Comparison of ENCODE assay signal across 24 cellular contexts in the genomic region with DNA sequence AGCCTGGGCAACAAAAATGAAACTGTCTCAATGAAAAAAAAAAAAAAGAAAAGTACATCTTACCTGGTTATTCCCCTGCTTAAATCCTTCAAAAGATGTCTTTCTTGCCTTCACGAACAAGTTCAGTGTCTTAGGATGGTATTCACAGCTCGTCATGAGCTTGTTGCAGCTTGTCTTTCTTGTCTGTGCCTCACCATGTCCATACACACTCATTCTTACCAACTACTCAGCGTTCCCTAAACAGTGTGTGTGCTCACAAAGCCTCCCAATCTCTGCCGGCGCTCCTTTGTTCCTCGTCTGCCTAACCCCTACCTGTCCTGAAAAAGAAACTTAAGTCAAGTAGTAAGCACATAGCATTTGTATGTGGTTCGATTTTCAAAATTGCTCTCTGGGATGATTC. TPM values are rescaled to one million over a fixed set of nuclear protein-coding genes. Genes with fewer than 3 reads are reported as not detected.
A peak's percentile ranks its signal among the peaks of the same experiment; 100 is the strongest.
DNase-seq lines count a peak whose midpoint lies in the region; ATAC-seq and TF ChIP-seq lines count a peak whose summit lies in the region.
"Had no signal": no experiment of that assay in that cellular context is flagged by ENCODE, and none has a peak within 500 bp of the region (broad histone marks: within the 10 kb centered on the region; RNA-seq: fewer than 3 reads in every experiment).

No MANE protein-coding gene starts in this region.

- H3K4me3 ChIP-seq in mesodermal cell (ENCODE audit: extremely low read depth, insufficient read depth, low read length, poor library complexity, severe bottlenecking) (no peak overlapping the region), ascending aorta (no peak overlapping the region)
- H3K4me3 ChIP-seq: adrenal gland, coronary artery, MG63, right atrium auricular region, thoracic aorta had no signal

- peaks cover 17% of the 10 kb centered on the region for H3K36me3 Mint-ChIP-seq in effector memory CD8-positive, alpha-beta T cell (ENCODE audit: insufficient read depth)
- peaks cover 12% of the 10 kb centered on the region for H3K36me3 Mint-ChIP-seq in type B pancreatic cell

- POLR2A ChIA-PET in RWPE1 (lab: Yijun Ruan, JAX; ENCODE audit: low non-redundant PET), result interaction anchor here (0.5 kb wide), 2 partner anchors 10 to 27 kb away, joined by 3 to 7 read pairs; no protein-coding TSS in a partner anchor

- TF ChIP-seq CTCF in RWPE1 (conservative IDR thresholded peaks at IDR 0.05; ENCODE audit: low read depth), result no peak
- TF ChIP-seq CTCF in type B pancreatic cell (conservative IDR thresholded peaks at IDR 0.05), result no peak
- TF ChIP-seq CTCF in ascending aorta (IDR thresholded peaks at IDR 0.05), result no peak

- H3K36me3 ChIP-seq in mesodermal cell (ENCODE audit: control insufficient read depth, insufficient read depth, low read length) (peaks cover 10% of the 10 kb centered on the region), ascending aorta (no peaks in the 10 kb centered on the region)
- H3K36me3 ChIP-seq: adrenal gland, breast epithelium, right atrium auricular region had no signal

- no peak overlapping the region for H3K4me3 Mint-ChIP-seq in effector memory CD8-positive, alpha-beta T cell
- no peak overlapping the region for H3K4me3 Mint-ChIP-seq in type B pancreatic cell
- H3K4me3 Mint-ChIP-seq: activated CD8-positive, alpha-beta T cell treated with anti-CD3 and anti-CD28 coated beads, Interleukin-2, amount 10 ng/mL, durations not matched to agents 7 days and 5 days; activated T-cell treated with anti-CD3 and anti-CD28 coated beads, Interleukin-2, amount 50 U/mL, for 24 hours; naive B cell had no signal

- 92 to 98% methylated on average over 5 to 6 of the region's 7 CpGs for WGBS in mesodermal cell (ENCODE audit: insufficient coverage in 2 of 2), 2 experiments

- no peaks in the 10 kb centered on the region for H3K27me3 Mint-ChIP-seq in effector memory CD8-positive, alpha-beta T cell
- no peaks in the 10 kb centered on the region for H3K27me3 Mint-ChIP-seq in type B pancreatic cell
- H3K27me3 Mint-ChIP-seq: activated T-cell treated with anti-CD3 and anti-CD28 coated beads, Interleukin-2, amount 50 U/mL, for 24 hours; naive B cell had no signal

- peak overlapping the region; percentile 54 to 84 for H3K27ac Mint-ChIP-seq in effector memory CD8-positive, alpha-beta T cell
- H3K27ac Mint-ChIP-seq in type B pancreatic cell, result peak overlapping the region; percentile 47
- H3K27ac Mint-ChIP-seq: activated T-cell treated with anti-CD3 and anti-CD28 coated beads, Interleukin-2, amount 50 U/mL, for 24 hours had no signal

- peaks cover 14 to 23% of the 10 kb centered on the region in 2 donors for H3K4me1 Mint-ChIP-seq in effector memory CD8-positive, alpha-beta T cell (ENCODE audit: low read depth in 2 of 2)
- peaks cover 16% of the 10 kb centered on the region for H3K4me1 Mint-ChIP-seq in type B pancreatic cell (ENCODE audit: unreplicated experiment)

- H3K27me3 ChIP-seq in ascending aorta, result no peaks in the 10 kb centered on the region
- H3K27me3 ChIP-seq: adrenal gland, breast epithelium, MG63, right atrium auricular region had no signal

- CTCF ChIA-PET in RWPE1 (lab: Yijun Ruan, JAX), result interaction anchor here (0.6 kb wide), 1 partner anchor 44 kb away, joined by 3 read pairs; no protein-coding TSS in a partner anchor

- no peaks in the 10 kb centered on the region for H3K9me3 Mint-ChIP-seq in effector memory CD8-positive, alpha-beta T cell
- no peaks in the 10 kb centered on the region for H3K9me3 Mint-ChIP-seq in type B pancreatic cell
- H3K9me3 Mint-ChIP-seq: activated T-cell treated with anti-CD3 and anti-CD28 coated beads, Interleukin-2, amount 50 U/mL, for 24 hours; naive B cell had no signal

- ATAC-seq in effector memory CD8-positive, alpha-beta T cell (replicated peaks), result no peak
- ATAC-seq: activated CD8-positive, alpha-beta T cell treated with anti-CD3 and anti-CD28 coated beads, Interleukin-2, amount 10 ng/mL, durations not matched to agents 7 days and 5 days had no signal

- no peaks in the 10 kb centered on the region for H3K9me3 ChIP-seq in mesodermal cell (ENCODE audit: control insufficient read depth, low read length)
- H3K9me3 ChIP-seq in ascending aorta, result no peaks in the 10 kb centered on the region
- H3K9me3 ChIP-seq: adrenal gland, breast epithelium, MG63, right atrium auricular region, thoracic aorta had no signal

- peak overlapping the region; percentile 95 for H3K27ac ChIP-seq in RWPE1
- H3K27ac ChIP-seq in mesodermal cell (ENCODE audit: low read depth, low read length, severe bottlenecking), result peak overlapping the region; percentile 25
- H3K27ac ChIP-seq in ascending aorta, result no peak overlapping the region
- H3K27ac ChIP-seq: adrenal gland, coronary artery, thoracic aorta had no signal

- intact Hi-C loops in ascending aorta (cut with DNase I), result no loop called here

- peaks cover 23% of the 10 kb centered on the region for H3K4me1 ChIP-seq in mesodermal cell (ENCODE audit: control insufficient read depth, insufficient read depth, low read length, poor library complexity, severe bottlenecking)
- H3K4me1 ChIP-seq in ascending aorta, result peaks cover 3 to 33% of the 10 kb centered on the region in 2 donors
- H3K4me1 ChIP-seq: breast epithelium had no signal

- DNase-seq in RWPE1 (ENCODE audit: low spot score) (peak; percentile 91), type B pancreatic cell (ENCODE audit: extremely low spot score, unreplicated experiment) (no peak), ascending aorta (ENCODE audit: low spot score in 2 of 2) (no peak), AG08396 (ENCODE audit: low spot score) (no peak)
- DNase-seq in effector memory CD8-positive, alpha-beta T cell, result no peak
- DNase-seq in activated naive CD4-positive, alpha-beta T cell treated with Interleukin-2 at 50 U/mL for 16 hours, result no peak
- DNase-seq: activated CD4-positive, CD25-positive, alpha-beta regulatory T cell treated with anti-CD3 and anti-CD28 coated beads, Interleukin-2, amount 50 U/mL, for 72 hours; activated CD8-positive, alpha-beta T cell treated with anti-CD3 and anti-CD28 coated beads, Interleukin-2, amount 10 ng/mL, durations not matched to agents 7 days and 5 days; activated T-cell treated with anti-CD3 and anti-CD28 coated beads, Interleukin-2, amount 50 U/mL, for 24 hours; adrenal gland; HCEC 1CT; mesendoderm; MG63; naive B cell; NCI-H1417; Right ventricle myocardium superior; stimulated activated CD4-positive, alpha-beta T cell treated with anti-CD3 and anti-CD28 coated beads, Interleukin-12 subunit alpha, Interleukin-12 subunit beta, amount 100 ng/mL, for 4 hours; stimulated activated CD4-positive, alpha-beta T cell treated with anti-CD3 and anti-CD28 coated beads, Interleukin-4, amount 100 ng/mL, for 24 hours; stimulated activated naive CD4-positive, alpha-beta T cell treated with Interleukin-2 at 50 U/mL for 16 hours had no signal

RNA-seq across cellular contexts. Expression of a gene that starts 31.1 kb away (rescaled TPM):
- 41.2 TPM for polyA plus RNA-seq in mesodermal cell (2013, experiment 1 of 2)
- polyA plus RNA-seq in mesodermal cell (2013, experiment 2 of 2), result 39.5 TPM
- total RNA-seq in type B pancreatic cell (ENCODE audit: low replicate concordance), result 55.1 and 58.7 TPM in 2 replicates
- total RNA-seq in ascending aorta, result 35.2 TPM

Comparison
In these comparisons a context has a peak if more than half of its experiments do, and no peak if none do; other contexts are left out.
1. H3K27ac ChIP-seq: peak in RWPE1 (single experiment) and mesodermal cell (single experiment); none in ascending aorta (0 of 2).